Comparison of ENCODE assay signal across 12 cellular contexts in the genomic region with DNA sequence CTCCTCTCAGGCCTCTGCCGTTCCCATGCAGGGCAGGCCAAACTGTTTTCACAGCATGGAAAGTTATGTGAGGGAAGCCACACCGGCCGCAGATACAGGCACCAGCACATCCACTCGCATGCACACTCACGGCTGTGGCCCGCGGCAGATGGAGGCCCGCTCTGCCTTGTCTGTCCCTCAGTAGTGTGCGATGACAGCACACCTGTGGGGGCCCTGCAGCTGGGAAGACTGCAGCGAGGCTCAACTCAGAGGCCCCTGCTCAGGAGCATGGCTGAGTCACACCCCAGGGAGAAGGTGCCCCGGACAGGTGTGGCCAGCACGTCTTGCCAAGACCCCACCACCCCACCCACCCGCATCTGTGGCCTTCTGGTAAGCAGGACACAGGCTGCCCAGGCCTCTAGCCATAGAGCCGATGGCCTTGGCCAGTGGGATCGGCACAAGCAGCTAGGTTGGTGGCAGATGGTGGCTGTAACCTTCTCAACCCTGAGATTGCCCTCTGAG. TPM values are rescaled to one million over a fixed set of nuclear protein-coding genes. Genes with fewer than 3 reads are reported as not detected.
DNase-seq lines count a peak whose midpoint lies in the region; ATAC-seq and TF ChIP-seq lines count a peak whose summit lies in the region.
"Had no signal": no experiment of that assay in that cellular context is flagged by ENCODE, and none has a peak within 500 bp of the region (broad histone marks: within the 10 kb centered on the region; RNA-seq: fewer than 3 reads in every experiment).

No MANE protein-coding gene starts in this region.

- H3K27ac Mint-ChIP-seq in activated CD4-positive, alpha-beta T cell treated with anti-CD3 and anti-CD28 coated beads, Interleukin-2, amount 10 ng/mL, durations not matched to agents 7 days and 5 days: no peak overlapping the region
- H3K27ac Mint-ChIP-seq in stimulated activated effector memory CD8-positive, alpha-beta T cell treated with anti-CD3 and anti-CD28 coated beads, Interleukin-12 subunit alpha, Interleukin-12 subunit beta, amount 100 ng/mL, for 72 hours: peak overlapping the region; percentile 34

- peaks cover 5% of the 10 kb centered on the region for H3K4me1 ChIP-seq in iPS-15b (ENCODE audit: control insufficient read depth, insufficient read depth, low read length)

- no peaks in the 10 kb centered on the region for H3K9me3 Mint-ChIP-seq in activated CD4-positive, alpha-beta T cell treated with anti-CD3 and anti-CD28 coated beads, Interleukin-2, amount 10 ng/mL, durations not matched to agents 7 days and 5 days
- no peaks in the 10 kb centered on the region for H3K9me3 Mint-ChIP-seq in stimulated activated effector memory CD8-positive, alpha-beta T cell treated with anti-CD3 and anti-CD28 coated beads, Interleukin-12 subunit alpha, Interleukin-12 subunit beta, amount 100 ng/mL, for 72 hours

- no peaks in the 10 kb centered on the region for H3K27me3 ChIP-seq in WERI-Rb-1 (ENCODE audit: insufficient read depth, low read depth, severe bottlenecking)
- H3K27me3 ChIP-seq in iPS-15b (ENCODE audit: control insufficient read depth, insufficient read depth, low read length): peaks cover 4% of the 10 kb centered on the region
- H3K27me3 ChIP-seq: cardiac muscle cell had no signal

- H3K36me3 Mint-ChIP-seq in activated CD4-positive, alpha-beta T cell treated with anti-CD3 and anti-CD28 coated beads, Interleukin-2, amount 10 ng/mL, durations not matched to agents 7 days and 5 days (ENCODE audit: low read depth): peaks cover 26% of the 10 kb centered on the region
- peaks cover 32% of the 10 kb centered on the region for H3K36me3 Mint-ChIP-seq in stimulated activated effector memory CD8-positive, alpha-beta T cell treated with anti-CD3 and anti-CD28 coated beads, Interleukin-12 subunit alpha, Interleukin-12 subunit beta, amount 100 ng/mL, for 72 hours

- peak overlapping the region; percentile 60 for H3K9ac ChIP-seq in iPS-15b (ENCODE audit: low read depth, low read length)

- H3K36me3 ChIP-seq in WERI-Rb-1: peaks cover 19% of the 10 kb centered on the region
- peaks cover 6% of the 10 kb centered on the region for H3K36me3 ChIP-seq in iPS-15b (ENCODE audit: control insufficient read depth, insufficient read depth, low read length)
- H3K36me3 ChIP-seq: cardiac muscle cell had no signal

- H3K4me3 ChIP-seq in WERI-Rb-1 (ENCODE audit: low read depth, low read length): peak overlapping the region; percentile 77; the same call in 1 of the 2 replicates
- H3K4me3 ChIP-seq in iPS-15b (ENCODE audit: low read depth, low read length): no peak overlapping the region

- POLR2A ChIA-PET in activated CD4-positive, alpha-beta T cell treated with anti-CD3 and anti-CD28 coated beads, Interleukin-2, amount 10 ng/mL, durations not matched to agents 7 days and 5 days (lab: Charles Lee): no interaction called here

- CTCF ChIA-PET in activated CD4-positive, alpha-beta T cell treated with anti-CD3 and anti-CD28 coated beads, Interleukin-2, amount 10 ng/mL, durations not matched to agents 7 days and 5 days (lab: Charles Lee): interaction anchor here (1.7 kb wide), 1 partner anchor 7 kb away, joined by 4 read pairs; no protein-coding TSS in a partner anchor

- DNase-seq in activated CD4-positive, alpha-beta T cell treated with anti-CD3 and anti-CD28 coated beads, Interleukin-2, amount 10 ng/mL, durations not matched to agents 7 days and 5 days: no peak
- DNase-seq in activated CD4-positive, alpha-beta T cell treated with anti-CD3 and anti-CD28 coated beads for 48 hours: no peak
- peak; percentile 62 for DNase-seq in WERI-Rb-1
- DNase-seq in stimulated activated effector memory CD8-positive, alpha-beta T cell treated with anti-CD3 and anti-CD28 coated beads, Interleukin-12 subunit alpha, Interleukin-12 subunit beta, amount 100 ng/mL, for 72 hours (ENCODE audit: low spot score in 2 of 2): no peak
- DNase-seq: NCI-H345, nucleus accumbens had no signal

- H3K4me1 Mint-ChIP-seq in activated CD4-positive, alpha-beta T cell treated with anti-CD3 and anti-CD28 coated beads, Interleukin-2, amount 10 ng/mL, durations not matched to agents 7 days and 5 days: peaks cover 35% of the 10 kb centered on the region
- H3K4me1 Mint-ChIP-seq in stimulated activated effector memory CD8-positive, alpha-beta T cell treated with anti-CD3 and anti-CD28 coated beads, Interleukin-12 subunit alpha, Interleukin-12 subunit beta, amount 100 ng/mL, for 72 hours: peaks cover 29% of the 10 kb centered on the region

- peak overlapping the region; percentile 97 for H3K27ac ChIP-seq in WERI-Rb-1
- H3K27ac ChIP-seq: cardiac muscle cell had no signal

- peak overlapping the region; percentile 69 for H3K4me3 Mint-ChIP-seq in activated CD4-positive, alpha-beta T cell treated with anti-CD3 and anti-CD28 coated beads, Interleukin-2, amount 10 ng/mL, durations not matched to agents 7 days and 5 days
- peak overlapping the region; percentile 81 for H3K4me3 Mint-ChIP-seq in stimulated activated effector memory CD8-positive, alpha-beta T cell treated with anti-CD3 and anti-CD28 coated beads, Interleukin-12 subunit alpha, Interleukin-12 subunit beta, amount 100 ng/mL, for 72 hours

- no peaks in the 10 kb centered on the region for H3K27me3 Mint-ChIP-seq in activated CD4-positive, alpha-beta T cell treated with anti-CD3 and anti-CD28 coated beads, Interleukin-2, amount 10 ng/mL, durations not matched to agents 7 days and 5 days

- TF ChIP-seq CTCF in WERI-Rb-1 (IDR thresholded peaks at IDR 0.05; ENCODE audit: low read depth, low read length): no peak

- H3K9me3 ChIP-seq in WERI-Rb-1 (ENCODE audit: severe bottlenecking) (no peaks in the 10 kb centered on the region), iPS-15b (ENCODE audit: control insufficient read depth, insufficient read depth, low read length) (no peaks in the 10 kb centered on the region)

- ATAC-seq in stimulated activated effector memory CD8-positive, alpha-beta T cell treated with anti-CD3 and anti-CD28 coated beads, Interleukin-12 subunit alpha, Interleukin-12 subunit beta, amount 100 ng/mL, for 72 hours: no peak
- no peak for ATAC-seq in HG03521 (IDR thresholded peaks at IDR 0.05; ENCODE audit: unreplicated experiment)
- no peak for ATAC-seq in HG03045 (IDR thresholded peaks at IDR 0.05; ENCODE audit: unreplicated experiment)
- ATAC-seq in HG03469 (IDR thresholded peaks at IDR 0.05; ENCODE audit: unreplicated experiment): no peak

RNA-seq across cellular contexts. Expression of gene UBE2J2, which starts 1.3 kb away (rescaled TPM):
- total RNA-seq in activated CD4-positive, alpha-beta T cell treated with anti-CD3 and anti-CD28 coated beads, Interleukin-2, amount 10 ng/mL, durations not matched to agents 7 days and 5 days: 10 to 100 TPM; 63.4 to 63.7 TPM

RNA-seq across cellular contexts. Expression of gene SCNN1D, which starts 5.3 kb away (rescaled TPM):
- 1 to 10 TPM; 5.1 to 6.6 TPM for total RNA-seq in activated CD4-positive, alpha-beta T cell treated with anti-CD3 and anti-CD28 coated beads, Interleukin-2, amount 10 ng/mL, durations not matched to agents 7 days and 5 days

RNA-seq across cellular contexts. Expression of gene C1QTNF12, which starts 28.5 kb away (rescaled TPM):
- total RNA-seq in activated CD4-positive, alpha-beta T cell treated with anti-CD3 and anti-CD28 coated beads, Interleukin-2, amount 10 ng/mL, durations not matched to agents 7 days and 5 days: 1 to 10 TPM; 1.2 to 1.4 TPM
- total RNA-seq: H4 had no signal

RNA-seq across cellular contexts. Expression of gene ACAP3, which starts 32.7 kb away (rescaled TPM):
- 10 to 100 TPM; 69.5 to 92.1 TPM for total RNA-seq in activated CD4-positive, alpha-beta T cell treated with anti-CD3 and anti-CD28 coated beads, Interleukin-2, amount 10 ng/mL, durations not matched to agents 7 days and 5 days

RNA-seq across cellular contexts. Expression of gene PUSL1, which starts 33.4 kb away (rescaled TPM):
- 10 to 100 TPM; 18.9 to 24.4 TPM for total RNA-seq in activated CD4-positive, alpha-beta T cell treated with anti-CD3 and anti-CD28 coated beads, Interleukin-2, amount 10 ng/mL, durations not matched to agents 7 days and 5 days
